Comparison of ENCODE assay signal across 23 cellular contexts in the genomic region with DNA sequence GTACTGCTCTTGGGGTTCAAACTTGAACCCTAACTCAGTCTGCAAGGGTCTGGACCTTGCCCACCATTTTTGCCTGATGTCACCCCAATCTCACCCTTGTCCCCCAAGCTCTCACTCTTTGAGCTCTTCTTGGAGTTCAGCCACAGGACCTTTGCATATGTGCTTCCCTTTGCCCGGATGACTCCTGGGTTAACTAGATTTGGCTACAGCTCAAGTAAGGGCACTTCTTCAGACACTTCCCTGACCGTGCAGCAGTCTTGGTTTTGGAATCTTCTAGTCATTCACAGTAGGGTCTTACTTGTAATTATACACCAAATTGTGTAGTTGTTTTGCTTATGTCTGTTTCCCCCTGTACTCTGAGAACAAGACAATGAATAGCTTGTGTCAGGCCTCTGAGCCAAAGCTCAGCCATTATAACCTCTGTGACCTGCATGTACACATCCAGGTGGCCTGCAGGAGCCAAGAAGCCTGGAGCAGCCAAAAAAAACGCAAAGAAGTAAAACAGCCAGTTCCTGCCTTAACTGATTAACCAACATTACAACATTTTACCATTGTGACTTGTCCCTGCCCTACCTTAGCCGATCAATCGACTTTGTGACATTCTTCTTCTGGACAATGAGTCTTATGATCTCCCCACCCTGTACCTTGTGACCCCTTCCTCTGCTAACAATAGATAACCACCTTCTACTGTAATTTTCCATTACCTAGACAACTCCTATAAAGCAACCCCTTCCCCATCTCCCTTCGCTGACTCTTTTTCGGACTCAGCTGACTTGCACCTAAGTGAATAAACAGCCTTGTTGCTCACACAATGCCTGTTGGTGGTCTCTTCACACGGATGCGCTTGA. TPM values are rescaled to one million over a fixed set of nuclear protein-coding genes. Genes with fewer than 3 reads are reported as not detected.
DNase-seq lines count a peak whose midpoint lies in the region; ATAC-seq, FAIRE-seq and TF ChIP-seq lines count a peak whose summit lies in the region.
"Had no signal": no experiment of that assay in that cellular context is flagged by ENCODE, and none has a peak within 500 bp of the region (broad histone marks: within the 10 kb centered on the region; RNA-seq: fewer than 3 reads in every experiment).

No MANE protein-coding gene starts in this region.

- ATAC-seq in K562 (no peak), HepG2 (peak; percentile 14)

- no peaks in the 10 kb centered on the region for H3K27me3 ChIP-seq in K562 (ENCODE audit: control insufficient read depth in 2 of 2, insufficient read depth in 2 of 2, low read length in 2 of 2)
- no peaks in the 10 kb centered on the region; a peak in 1 of 5 replicates for H3K27me3 ChIP-seq in HepG2 (ENCODE audit: control insufficient read depth in 1 of 2, insufficient read depth in 2 of 2, low read length in 2 of 2)

- H3K4me3 Mint-ChIP-seq in Calu3 (ENCODE audit: low read depth, unreplicated experiment) (peak overlapping the region; percentile 97), osteocyte (ENCODE audit: unreplicated experiment) (peak overlapping the region; percentile 8)
- H3K4me3 Mint-ChIP-seq: activated CD4-positive, alpha-beta memory T cell treated with anti-CD3 and anti-CD28 coated beads for 36 hours had no signal

- no peak overlapping the region for H2AFZ ChIP-seq in K562 (ENCODE audit: low read depth, low read length)
- H2AFZ ChIP-seq in HepG2 (ENCODE audit: low read length) = peak overlapping the region; percentile 35

- H3K9me3 ChIP-seq in K562 (replicated peaks; ENCODE audit: control insufficient read depth, insufficient read depth, low read depth, low read length) = no peaks in the 10 kb centered on the region
- H3K9me3 ChIP-seq in HepG2 (ENCODE audit: low read length) = no peaks in the 10 kb centered on the region
- H3K9me3 ChIP-seq: esophagus squamous epithelium, lower lobe of right lung, MG63, thoracic aorta had no signal

- H3K9ac ChIP-seq in K562 (ENCODE audit: insufficient read depth in 1 of 2, low read depth in 2 of 2, low read length in 2 of 2) (no peak overlapping the region), HepG2 (ENCODE audit: insufficient read depth, low read depth, low read length) (peak overlapping the region; percentile 75)

- H3K4me3 ChIP-seq in K562 (no peak overlapping the region), HepG2 (replicated peaks in 1 of 3; ENCODE audit: insufficient read depth in 1 of 3, low read depth in 2 of 3, low read length in 3 of 3) (peak overlapping the region; percentile 64 to 83 (median 79))

- 45% methylated on average over 9 of the region's 9 CpGs for WGBS in K562 (ENCODE audit: insufficient coverage, low coverage, missing lambda C conversion rate)
- 8% methylated on average over 9 of the region's 9 CpGs for WGBS in HepG2 (ENCODE audit: low lambda C conversion rate)

- H3K4me2 ChIP-seq in K562 (ENCODE audit: insufficient read depth, low read length) (no peak overlapping the region), HepG2 (ENCODE audit: low read depth, low read length) (peak overlapping the region; percentile 92)

- H3K79me2 ChIP-seq in K562 (ENCODE audit: control insufficient read depth, insufficient read depth, low read length) (no peaks in the 10 kb centered on the region), HepG2 (ENCODE audit: insufficient read depth, low read length) (peaks cover 4% of the 10 kb centered on the region)

- POLR2A ChIA-PET in K562 (lab: Yijun Ruan, JAX) (interaction anchor here (0.7 kb wide), 1 partner anchor 16 kb away, joined by 3 read pairs; no protein-coding TSS in a partner anchor), HepG2 (lab: Yijun Ruan, JAX) (interaction anchor here (0.9 to 2.4 kb wide), 3 partner anchors 13 to 39 kb away, joined by 3 to 14 read pairs (median 5); a partner anchor contains a TSS)

- H3K27me3 Mint-ChIP-seq in Calu3 (ENCODE audit: unreplicated experiment) (no peaks in the 10 kb centered on the region), osteocyte (ENCODE audit: unreplicated experiment) (peaks cover 23% of the 10 kb centered on the region)

- H3K27ac Mint-ChIP-seq in Calu3 (ENCODE audit: unreplicated experiment) (peak overlapping the region; percentile 98), osteocyte (ENCODE audit: unreplicated experiment) (no peak overlapping the region)
- H3K27ac Mint-ChIP-seq: activated CD4-positive, alpha-beta memory T cell treated with anti-CD3 and anti-CD28 coated beads for 36 hours had no signal

- no TSS peak for BruUV-seq in Calu3 (replicated peaks; lab: Mats Ljungman, UMichigan)
- no TSS peak for BruUV-seq in K562 (replicated peaks; lab: Mats Ljungman, UMichigan)
- BruUV-seq in HepG2 (replicated peaks; lab: Mats Ljungman, UMichigan) = no TSS peak

- no peak for TF ChIP-seq CTCF in Calu3 (IDR thresholded peaks at IDR 0.05; ENCODE audit: unreplicated experiment)
- TF ChIP-seq CTCF in K562 (IDR thresholded peaks at IDR 0.05 in 2 of 3, conservative IDR thresholded peaks at IDR 0.05 in 1 of 3; ENCODE audit: insufficient read depth in 2 of 3, low read depth in 1 of 3, low read length in 3 of 3) = no peak
- TF ChIP-seq CTCF in HepG2 (CRISPR knock-in tag; IDR thresholded peaks at IDR 0.05) = no peak; the same call in 1 of the 2 replicates
- no peak for TF ChIP-seq CTCF in osteocyte (IDR thresholded peaks at IDR 0.05)

- intact Hi-C loops in Calu3 (cut with micrococcal nuclease; ENCODE audit: unreplicated experiment) = loop anchor here (5.0 kb wide), 1 partner anchor 243 kb away; no protein-coding TSS in a partner anchor
- intact Hi-C loops in K562 (cut with micrococcal nuclease) = no loop called here
- intact Hi-C loops in HepG2 (cut with micrococcal nuclease; ENCODE audit: unreplicated experiment) = loop anchor here (1.0 kb wide), 2 partner anchors 14 to 126 kb away; a partner anchor contains a TSS

- no peak for FAIRE-seq in K562 (lab: Jason Lieb, UNC)
- peak; percentile 52 for FAIRE-seq in HepG2 (lab: Jason Lieb, UNC)
- FAIRE-seq: frontal cortex, islet of Langerhans had no signal

- H4K20me1 ChIP-seq in K562 (replicated peaks; ENCODE audit: control insufficient read depth, insufficient read depth, low read length) = no peaks in the 10 kb centered on the region
- H4K20me1 ChIP-seq in HepG2 (ENCODE audit: insufficient read depth, low read length) = no peaks in the 10 kb centered on the region

- CTCF ChIA-PET in Calu3 (lab: Charles Lee) (interaction anchor here (0.5 to 1.8 kb wide), 6 partner anchors 14 to 664 kb away, joined by 3 to 5 read pairs (median 4); no protein-coding TSS in a partner anchor), K562 (lab: Yijun Ruan, JAX; ENCODE audit: low intra/inter-chr PET ratio) (no interaction called here), HepG2 (lab: Yijun Ruan, JAX; ENCODE audit: low intra/inter-chr PET ratio, low total read pairs) (no interaction called here)

- H3K36me3 ChIP-seq in K562 (ENCODE audit: control insufficient read depth, insufficient read depth, low read length) (no peaks in the 10 kb centered on the region), HepG2 (replicated peaks in 1 of 2; ENCODE audit: control insufficient read depth in 1 of 2, insufficient read depth in 2 of 2, low read length in 2 of 2) (no peaks in the 10 kb centered on the region)
- H3K36me3 ChIP-seq: brain microvascular endothelial cell, esophagus squamous epithelium, lower lobe of right lung, MG63, thoracic aorta had no signal

- H3K9me3 Mint-ChIP-seq in Calu3 (ENCODE audit: low read depth, unreplicated experiment) = no peaks in the 10 kb centered on the region
- no peaks in the 10 kb centered on the region for H3K9me3 Mint-ChIP-seq in osteocyte (ENCODE audit: unreplicated experiment)
- H3K9me3 Mint-ChIP-seq: activated CD4-positive, alpha-beta memory T cell treated with anti-CD3 and anti-CD28 coated beads for 36 hours had no signal

- H3K4me1 ChIP-seq in K562 (replicated peaks in 1 of 2; ENCODE audit: control insufficient read depth in 2 of 2, insufficient read depth in 2 of 2, low read length in 2 of 2) = peaks cover 6 to 8% of the 10 kb centered on the region in 2 experiments; a peak in 3 of 5 replicates
- peaks cover 58% of the 10 kb centered on the region for H3K4me1 ChIP-seq in HepG2 (ENCODE audit: insufficient read depth, low read length)

- TF ChIP-seq RAD21 in K562 (CRISPR knock-in tag; conservative IDR thresholded peaks at IDR 0.05 in 1 of 2, IDR thresholded peaks at IDR 0.05 in 1 of 2) = no peak
- TF ChIP-seq RAD21 in HepG2 (CRISPR knock-in tag; IDR thresholded peaks at IDR 0.05) = no peak

- peaks cover 72% of the 10 kb centered on the region for H3K4me1 Mint-ChIP-seq in Calu3 (ENCODE audit: low read depth, unreplicated experiment)
- H3K4me1 Mint-ChIP-seq in osteocyte (ENCODE audit: unreplicated experiment) = no peaks in the 10 kb centered on the region

- no peaks in the 10 kb centered on the region for H3K9me1 ChIP-seq in K562 (ENCODE audit: control insufficient read depth, insufficient read depth, low read length)

- TF ChIP-seq EP300 in K562 (IDR thresholded peaks at IDR 0.05; ENCODE audit: low read length) (no peak), HepG2 (IDR thresholded peaks at IDR 0.05; ENCODE audit: low read depth in 2 of 2, low read length in 2 of 2) (peak in 1 of 2 experiments; percentile 88; a peak in 2 of 4 replicates), HepG2 (CRISPR knock-in tag; IDR thresholded peaks at IDR 0.05; ENCODE audit: borderline replicate concordance) (0 out of 2 replicates have a peak, but pooled peaks have one; percentile 46)

- in situ Hi-C loops in K562 (cut with MboI) (no loop called here), HepG2 (cut with HindIII; ENCODE audit: extremely low pct_ligation_motif_present, low pct_unique_long_range_greater_than_20kb) (no loop called here)

- H3K36me3 Mint-ChIP-seq in Calu3 (ENCODE audit: insufficient read depth, unreplicated experiment) = peaks cover 69% of the 10 kb centered on the region
- no peaks in the 10 kb centered on the region for H3K36me3 Mint-ChIP-seq in osteocyte (ENCODE audit: unreplicated experiment)
- H3K36me3 Mint-ChIP-seq: activated CD4-positive, alpha-beta memory T cell treated with anti-CD3 and anti-CD28 coated beads for 36 hours had no signal

- peak; percentile 79 for DNase-seq in Calu3
- no peak for DNase-seq in K562 (ENCODE audit: extremely low read depth in 1 of 4, low spot score in 3 of 4)
- DNase-seq in HepG2 (ENCODE audit: low spot score) = peak; percentile 90
- no peak for DNase-seq in osteocyte (ENCODE audit: extremely low spot score, unreplicated experiment)
- DNase-seq in activated CD4-positive, alpha-beta T cell treated with anti-CD3 and anti-CD28 coated beads, Interleukin-2, amount 50 U/mL, for 48 hours = no peak
- DNase-seq in amniotic stem cell (lab: John Stamatoyannopoulos, UW) = no peak
- DNase-seq in NCI-H345 treated with DMSO at 0.1 percent for 48 hours (lab: John Stamatoyannopoulos, UW; ENCODE audit: unreplicated experiment) = no peak
- no peak for DNase-seq in OCI-M2 (lab: John Stamatoyannopoulos, UW; ENCODE audit: unreplicated experiment)
- DNase-seq: activated CD4-positive, alpha-beta memory T cell treated with anti-CD3 and anti-CD28 coated beads for 36 hours; brain microvascular endothelial cell; esophagus squamous epithelium; KBM-7; lower lobe of right lung; NCI-H2029 treated with DMSO at 0.1 percent for 48 hours; OCI-M1; stimulated activated CD4-positive, alpha-beta T cell treated with anti-CD3 and anti-CD28 coated beads, Interleukin-12 subunit alpha, Interleukin-12 subunit beta, amount 100 ng/mL, for 4 hours; stimulated activated CD4-positive, alpha-beta T cell treated with anti-CD3 and anti-CD28 coated beads, Interleukin-4, amount 100 ng/mL, for 24 hours; stimulated activated naive CD4-positive, alpha-beta T cell had no signal

- TF ChIP-seq POLR2A in K562 (conservative IDR thresholded peaks at IDR 0.05) = no peak
- TF ChIP-seq POLR2A in HepG2 (IDR thresholded peaks at IDR 0.05; ENCODE audit: insufficient read depth in 1 of 2, low read depth in 2 of 2, low read length in 2 of 2) = peak in 1 of 2 experiments; percentile 26; a peak in 1 of 4 replicates

- H3K27ac ChIP-seq in K562 (ENCODE audit: extremely low read depth, low read depth, low read length) (no peak overlapping the region), HepG2 (ENCODE audit: extremely low read length, insufficient read depth, low read length) (peak overlapping the region; percentile 75)
- H3K27ac ChIP-seq: brain microvascular endothelial cell, esophagus squamous epithelium, thoracic aorta had no signal

RNA-seq across cellular contexts. Expression of a gene that starts 1.0 kb away (rescaled TPM):
- total RNA-seq in Calu3 (2022) = 35.9 and 51.2 TPM in 2 replicates
- not detected in 2 replicates for total RNA-seq in K562 (2011; cell fraction: chromatin; rRNA removed; ENCODE audit: low replicate concordance)
- total RNA-seq in K562 (2011; cell fraction: nucleolus; rRNA removed) = not detected in 2 replicates
- total RNA-seq in K562 (2011; cell fraction: nucleoplasm; rRNA removed) = not detected in 2 replicates
- total RNA-seq in K562 (2014; rRNA removed) = not detected in 2 replicates
- total RNA-seq in K562 (2014; rRNA removed; fragmentation: Illumina TruSeq; extraction: Trizol) = not detected in 2 replicates
- not detected in 2 replicates for total RNA-seq in K562 (2015; rRNA removed; fragmentation: Illumina TruSeq; extraction: Trizol)
- total RNA-seq in K562 (2021) = not detected in 2 replicates
- not detected in 2 replicates for polyA plus RNA-seq in K562 (2011; rRNA removed)
- polyA plus RNA-seq in K562 (2011; cell fraction: cytosol; rRNA removed) = not detected in 2 replicates
- polyA plus RNA-seq in K562 (2011; cell fraction: nucleus; rRNA removed) = not detected in 2 replicates
- polyA plus RNA-seq in K562 (2012) = not detected in 2 replicates
- polyA plus RNA-seq in K562 (2014; fragmentation: Illumina TruSeq; extraction: Trizol) = not detected in 2 replicates
- not detected for polyA plus RNA-seq in K562 (2014; fragmentation: Nextera tagmentation; extraction: Ambion mirVana)
- not detected in 2 replicates for polyA plus RNA-seq in K562 (2014; rRNA removed)
- not detected in 2 replicates for polyA minus RNA-seq in K562 (2011; rRNA and poly(A)+ RNA removed)
- polyA minus RNA-seq in K562 (2011; cell fraction: cytosol; rRNA and poly(A)+ RNA removed) = not detected in 2 replicates
- polyA minus RNA-seq in K562 (2011; cell fraction: nucleus; rRNA and poly(A)+ RNA removed) = not detected in 2 replicates
- total RNA-seq in HepG2 (2016; rRNA removed; fragmentation: Illumina TruSeq; extraction: Trizol) = 1.3 and 4.3 TPM in 2 replicates
- 0.61 and 1.2 TPM in 2 replicates for total RNA-seq in HepG2 (2016; cell fraction: cytosol; rRNA removed; fragmentation: Illumina TruSeq; extraction: Trizol; ENCODE audit: low read depth)
- 1.2 and 3.9 TPM in 2 replicates for total RNA-seq in HepG2 (2016; cell fraction: insoluble cytoplasmic fraction; rRNA removed; fragmentation: Illumina TruSeq; extraction: Trizol)
- 0.93 and 1.2 TPM in 2 replicates for total RNA-seq in HepG2 (2016; cell fraction: membrane; rRNA removed; fragmentation: Illumina TruSeq; extraction: Trizol)
- 8.0 TPM in 2 replicates for total RNA-seq in HepG2 (2016; cell fraction: nucleus; rRNA removed; fragmentation: Illumina TruSeq; extraction: Trizol)
- 0.81 and 0.98 TPM in 2 replicates for polyA plus RNA-seq in HepG2 (2011; rRNA removed)
- 0.25 and 0.38 TPM in 2 replicates for polyA plus RNA-seq in HepG2 (2011; cell fraction: cytosol; rRNA removed)
- 1.4 and 1.8 TPM in 2 replicates for polyA plus RNA-seq in HepG2 (2011; cell fraction: nucleus; rRNA removed)
- polyA plus RNA-seq in HepG2 (2012) = 0.36 and 0.47 TPM in 2 replicates
- polyA plus RNA-seq in HepG2 (2016; cell fraction: cytosol; fragmentation: Illumina TruSeq; extraction: Trizol; ENCODE audit: low read depth) = 0.59 and 0.72 TPM in 2 replicates
- polyA plus RNA-seq in HepG2 (2016; cell fraction: insoluble cytoplasmic fraction; fragmentation: Illumina TruSeq; extraction: Trizol; ENCODE audit: low read depth) = 0.46 and 0.64 TPM in 2 replicates
- polyA plus RNA-seq in HepG2 (2016; cell fraction: membrane; fragmentation: Illumina TruSeq; extraction: Trizol; ENCODE audit: low read depth) = 0.55 and 0.64 TPM in 2 replicates
- 4.3 and 5.0 TPM in 2 replicates for polyA plus RNA-seq in HepG2 (2016; cell fraction: nucleus; fragmentation: Illumina TruSeq; extraction: Trizol; ENCODE audit: insufficient read depth, low read depth)
- polyA minus RNA-seq in HepG2 (2011; rRNA and poly(A)+ RNA removed; ENCODE audit: low replicate concordance) = 1.3 TPM in 1 of 2 replicates, not detected in the other
- 0.59 and 0.62 TPM in 2 replicates for polyA minus RNA-seq in HepG2 (2011; cell fraction: cytosol; rRNA and poly(A)+ RNA removed)
- polyA minus RNA-seq in HepG2 (2011; cell fraction: nucleus; rRNA and poly(A)+ RNA removed) = 4.2 and 4.4 TPM in 2 replicates
- not detected in 2 replicates for total RNA-seq in osteocyte
- total RNA-seq: activated CD4-positive, alpha-beta memory T cell treated with anti-CD3 and anti-CD28 coated beads for 36 hours; esophagus squamous epithelium; frontal cortex; occipital lobe; thoracic aorta had no signal

RNA-seq across cellular contexts. Expression of a gene that starts 14.5 kb away (rescaled TPM):
- total RNA-seq in Calu3 (2022) (50.6 and 67.6 TPM in 2 replicates), K562 (2014; rRNA removed) (26.6 and 28.3 TPM in 2 replicates), K562 (2014; rRNA removed; fragmentation: Illumina TruSeq; extraction: Trizol) (55.7 and 60.7 TPM in 2 replicates), K562 (2015; rRNA removed; fragmentation: Illumina TruSeq; extraction: Trizol) (50.9 and 54.2 TPM in 2 replicates), K562 (2021) (50.5 and 52.0 TPM in 2 replicates), HepG2 (2016; rRNA removed; fragmentation: Illumina TruSeq; extraction: Trizol) (45.9 and 68.1 TPM in 2 replicates), osteocyte (15.7 and 15.8 TPM in 2 replicates)
- total RNA-seq in K562 (2011; cell fraction: chromatin; rRNA removed; ENCODE audit: low replicate concordance) = 16.9 and 39.3 TPM in 2 replicates
- 8.2 and 12.2 TPM in 2 replicates for total RNA-seq in K562 (2011; cell fraction: nucleolus; rRNA removed)
- total RNA-seq in K562 (2011; cell fraction: nucleoplasm; rRNA removed) = 16.1 and 23.5 TPM in 2 replicates
- polyA plus RNA-seq in K562 (2011; rRNA removed) (61.6 and 90.1 TPM in 2 replicates), K562 (2014; fragmentation: Illumina TruSeq; extraction: Trizol) (86.3 and 101 TPM in 2 replicates), K562 (2014; fragmentation: Nextera tagmentation; extraction: Ambion mirVana) (100 to 1,000 TPM; 152 to 171 TPM), K562 (2014; rRNA removed) (54.0 and 64.9 TPM in 2 replicates), HepG2 (2011; rRNA removed) (19.2 and 23.3 TPM in 2 replicates)
- polyA plus RNA-seq in K562 (2011; cell fraction: cytosol; rRNA removed) = 30.8 and 38.2 TPM in 2 replicates
- polyA plus RNA-seq in K562 (2011; cell fraction: nucleus; rRNA removed) = 20.0 and 26.4 TPM in 2 replicates
- 33.7 and 59.6 TPM in 2 replicates for polyA plus RNA-seq in K562 (2012)
- polyA minus RNA-seq in K562 (2011; rRNA and poly(A)+ RNA removed) = 70.2 and 74.0 TPM in 2 replicates
- polyA minus RNA-seq in K562 (2011; cell fraction: cytosol; rRNA and poly(A)+ RNA removed) = 19.7 and 32.9 TPM in 2 replicates
- 13.3 and 19.4 TPM in 2 replicates for polyA minus RNA-seq in K562 (2011; cell fraction: nucleus; rRNA and poly(A)+ RNA removed)
- total RNA-seq in HepG2 (2016; cell fraction: cytosol; rRNA removed; fragmentation: Illumina TruSeq; extraction: Trizol; ENCODE audit: low read depth) = 17.9 and 20.0 TPM in 2 replicates
- total RNA-seq in HepG2 (2016; cell fraction: insoluble cytoplasmic fraction; rRNA removed; fragmentation: Illumina TruSeq; extraction: Trizol) = 46.3 and 67.7 TPM in 2 replicates
- total RNA-seq in HepG2 (2016; cell fraction: membrane; rRNA removed; fragmentation: Illumina TruSeq; extraction: Trizol) = 26.9 and 31.4 TPM in 2 replicates
- total RNA-seq in HepG2 (2016; cell fraction: nucleus; rRNA removed; fragmentation: Illumina TruSeq; extraction: Trizol) = 36.7 and 38.1 TPM in 2 replicates
- polyA plus RNA-seq in HepG2 (2011; cell fraction: cytosol; rRNA removed) = 12.4 and 17.3 TPM in 2 replicates
- 7.7 and 8.8 TPM in 2 replicates for polyA plus RNA-seq in HepG2 (2011; cell fraction: nucleus; rRNA removed)
- 28.5 and 35.1 TPM in 2 replicates for polyA plus RNA-seq in HepG2 (2012)
- 14.9 and 15.4 TPM in 2 replicates for polyA plus RNA-seq in HepG2 (2016; cell fraction: cytosol; fragmentation: Illumina TruSeq; extraction: Trizol; ENCODE audit: low read depth)
- polyA plus RNA-seq in HepG2 (2016; cell fraction: insoluble cytoplasmic fraction; fragmentation: Illumina TruSeq; extraction: Trizol; ENCODE audit: low read depth) = 84.0 and 86.1 TPM in 2 replicates
- polyA plus RNA-seq in HepG2 (2016; cell fraction: membrane; fragmentation: Illumina TruSeq; extraction: Trizol; ENCODE audit: low read depth) = 22.7 and 26.5 TPM in 2 replicates
- polyA plus RNA-seq in HepG2 (2016; cell fraction: nucleus; fragmentation: Illumina TruSeq; extraction: Trizol; ENCODE audit: insufficient read depth, low read depth) = 31.2 and 31.9 TPM in 2 replicates
- 11.7 and 18.0 TPM in 2 replicates for polyA minus RNA-seq in HepG2 (2011; rRNA and poly(A)+ RNA removed; ENCODE audit: low replicate concordance)
- 13.3 and 13.4 TPM in 2 replicates for polyA minus RNA-seq in HepG2 (2011; cell fraction: cytosol; rRNA and poly(A)+ RNA removed)
- 27.8 and 32.3 TPM in 2 replicates for polyA minus RNA-seq in HepG2 (2011; cell fraction: nucleus; rRNA and poly(A)+ RNA removed)

Comparison
In these comparisons a context has a peak if more than half of its experiments do, and no peak if none do; other contexts are left out.
1. DNase-seq: peak in Calu3 (single experiment) and HepG2 (single experiment); none in K562 (0 of 4), osteocyte (single experiment), activated CD4-positive, alpha-beta T cell treated with anti-CD3 and anti-CD28 coated beads, Interleukin-2, amount 50 U/mL, for 48 hours (0 of 2), amniotic stem cell (single experiment), NCI-H345 treated with DMSO at 0.1 percent for 48 hours (single experiment) and OCI-M2 (single experiment).